In the genomic region with DNA sequence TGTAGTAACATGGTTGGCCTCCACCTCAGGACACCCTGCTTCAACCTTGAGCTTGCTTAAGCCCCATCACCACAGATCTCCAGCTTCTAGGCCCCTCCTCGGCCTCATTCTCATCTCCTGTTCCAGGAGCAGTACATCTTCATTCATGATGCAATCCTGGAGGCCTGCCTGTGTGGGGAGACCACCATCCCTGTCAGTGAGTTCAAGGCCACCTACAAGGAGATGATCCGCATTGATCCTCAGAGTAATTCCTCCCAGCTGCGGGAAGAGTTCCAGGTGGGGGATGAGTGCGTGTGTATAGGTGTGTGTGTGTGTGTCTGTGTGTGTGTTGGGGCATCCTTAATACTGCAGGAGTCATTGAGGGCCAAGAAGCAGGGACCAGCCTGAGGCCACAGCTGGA, we compare ENCODE assay signal across 6 cellular contexts.
"Had no signal": no experiment of that assay in that cellular context is flagged by ENCODE, and none has a peak within 500 bp of the region (broad histone marks: within the 10 kb centered on the region; RNA-seq: fewer than 3 reads in every experiment).

No MANE protein-coding gene starts in this region.

- DNase-seq: H9, HCEC 1CT, KBM-7 had no signal

- H3K4me2 ChIP-seq: GM23338 had no signal

- H2AFZ ChIP-seq: GM23338 had no signal

- ATAC-seq: GM23338, HepG2 had no signal

- H3K4me3 ChIP-seq: GM23338 had no signal

- H3K27ac ChIP-seq: HL-60 had no signal
